In the genomic region with DNA sequence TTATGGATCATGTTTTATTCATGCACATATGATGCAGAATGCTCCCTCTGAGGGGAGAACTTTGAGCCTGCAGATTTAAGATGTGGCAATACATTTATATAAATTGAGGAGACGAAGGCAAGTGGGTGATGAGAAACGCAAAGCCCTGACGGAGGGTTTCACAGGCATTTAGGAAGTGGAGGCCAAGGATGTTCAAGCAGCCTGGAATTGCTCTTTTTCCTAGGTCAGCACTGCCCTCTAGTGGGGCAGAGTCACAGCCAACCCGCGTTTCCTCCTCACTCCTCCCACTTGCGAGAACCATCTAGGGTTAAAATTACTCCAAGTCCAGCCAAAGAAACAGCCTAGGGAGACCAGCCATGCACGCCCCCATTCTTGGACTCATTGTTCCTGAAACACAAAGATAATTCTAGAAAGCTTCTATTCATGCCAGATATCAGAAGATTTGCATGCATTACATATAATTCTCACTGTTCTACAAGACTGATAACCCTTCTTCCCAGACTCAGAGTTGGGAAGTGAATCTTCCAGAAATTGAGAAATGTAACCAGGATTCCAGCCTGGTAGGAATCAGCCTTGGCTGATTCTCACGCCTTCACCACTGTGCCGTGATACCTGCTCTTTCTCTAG, we compare ENCODE assay signal across 8 cellular contexts.
DNase-seq lines count a peak whose midpoint lies in the region; ATAC-seq, FAIRE-seq and TF ChIP-seq lines count a peak whose summit lies in the region.

No MANE protein-coding gene starts in this region.

- no peaks in the 10 kb centered on the region for H3K36me3 Mint-ChIP-seq in CD4-positive, CD25-positive, alpha-beta regulatory T cell
- no peaks in the 10 kb centered on the region for H3K36me3 Mint-ChIP-seq in T-helper 17 cell (ENCODE audit: low read depth)

- H3K9me3 ChIP-seq in CD4-positive, CD25-positive, alpha-beta regulatory T cell (ENCODE audit: control insufficient read depth in 2 of 2, low read length in 2 of 2): no peaks in the 10 kb centered on the region
- H3K9me3 ChIP-seq in T-helper 17 cell (ENCODE audit: control insufficient read depth, low read length, poor library complexity, severe bottlenecking) (no peaks in the 10 kb centered on the region), keratinocyte (ENCODE audit: control insufficient read depth, low read depth, low read length) (no peaks in the 10 kb centered on the region)

- no peaks in the 10 kb centered on the region for H3K9me1 ChIP-seq in keratinocyte (ENCODE audit: control insufficient read depth, extremely low read depth, insufficient read depth, low read length)

- no peak for ATAC-seq in CD4-positive, CD25-positive, alpha-beta regulatory T cell (ENCODE audit: low read depth in 2 of 2)
- ATAC-seq in GM19452 (IDR thresholded peaks at IDR 0.05; ENCODE audit: unreplicated experiment) (peak; percentile 51), T-helper 17 cell (peak; percentile 52), HG03520 (IDR thresholded peaks at IDR 0.05; ENCODE audit: unreplicated experiment) (no peak)

- dilution Hi-C loops in keratinocyte (cut with MboI; ENCODE audit: extremely low pct_ligation_motif_present, low sequenced_read_pairs): no loop called here

- H3K4me3 ChIP-seq in CD4-positive, CD25-positive, alpha-beta regulatory T cell (ENCODE audit: low read depth, low read length): no peak overlapping the region
- no peak overlapping the region for H3K4me3 ChIP-seq in keratinocyte (ENCODE audit: control insufficient read depth in 2 of 3, extremely low read depth in 1 of 3, insufficient read depth in 2 of 3, low read depth in 1 of 3, low read length in 3 of 3)

- peaks cover 0 to 17% (median 8%) of the 10 kb centered on the region in 4 donors for H3K4me1 Mint-ChIP-seq in CD4-positive, CD25-positive, alpha-beta regulatory T cell
- peaks cover 14% of the 10 kb centered on the region for H3K4me1 Mint-ChIP-seq in T-helper 17 cell

- no peaks in the 10 kb centered on the region for H4K20me1 ChIP-seq in keratinocyte (ENCODE audit: control insufficient read depth, extremely low read depth, insufficient read depth, low read length)

- H3K4me3 Mint-ChIP-seq in CD4-positive, CD25-positive, alpha-beta regulatory T cell: no peak overlapping the region
- no peak overlapping the region for H3K4me3 Mint-ChIP-seq in T-helper 17 cell

- TF ChIP-seq CTCF in keratinocyte (optimal IDR thresholded peaks at IDR 0.05 in 1 of 3, IDR thresholded peaks at IDR 0.05 in 1 of 3, conservative IDR thresholded peaks at IDR 0.05 in 1 of 3; ENCODE audit: extremely low read depth in 1 of 3, insufficient read depth in 2 of 3, low read length in 3 of 3): peak; percentile 87 to 96 (median 90)

- H3K4me1 ChIP-seq in CD4-positive, CD25-positive, alpha-beta regulatory T cell (ENCODE audit: control insufficient read depth, insufficient read depth, low read length, poor library complexity, severe bottlenecking): no peaks in the 10 kb centered on the region
- H3K4me1 ChIP-seq in keratinocyte (ENCODE audit: control insufficient read depth, extremely low read depth, insufficient read depth, low read length): peaks cover 4% of the 10 kb centered on the region

- in situ Hi-C loops in T47D (cut with HindIII; ENCODE audit: low pct_unique_long_range_greater_than_20kb, low sequenced_read_pairs): no loop called here

- FAIRE-seq in keratinocyte (lab: Jason Lieb, UNC): peak; percentile 85

- no peak overlapping the region for H3K9ac ChIP-seq in keratinocyte (ENCODE audit: control insufficient read depth, extremely low read depth, insufficient read depth, low read length)

- peaks cover 0 to 2% (median 0%) of the 10 kb centered on the region in 7 donors for H3K9me3 Mint-ChIP-seq in CD4-positive, CD25-positive, alpha-beta regulatory T cell

- no peak overlapping the region for H3K4me2 ChIP-seq in keratinocyte (ENCODE audit: control insufficient read depth, extremely low read depth, insufficient read depth, low read depth, low read length)

- H3K27ac ChIP-seq in CD4-positive, CD25-positive, alpha-beta regulatory T cell (ENCODE audit: insufficient read depth, low read length, poor library complexity, severe bottlenecking): no peak overlapping the region
- no peak overlapping the region for H3K27ac ChIP-seq in keratinocyte (ENCODE audit: control insufficient read depth, insufficient read depth, low read length)

- DNase-seq in CD4-positive, CD25-positive, alpha-beta regulatory T cell: peak in 2 of 3 donors; percentile 20 to 60
- DNase-seq in NCI-H1092 treated with DMSO at 0.1 percent for 48 hours (lab: John Stamatoyannopoulos, UW) (peak; percentile 54), T-helper 17 cell (peak in 1 of 3 donors; percentile 27), T47D (ENCODE audit: low read depth in 1 of 2, low spot score in 1 of 2) (peak; percentile 42 to 75), keratinocyte (ENCODE audit: low read depth, low spot score) (no peak)
- DNase-seq in stimulated activated CD4-positive, alpha-beta T cell treated with anti-CD3 and anti-CD28 coated beads, Interleukin-2, amount 100 ng/mL, for 24 hours: peak; percentile 68

- H2AFZ ChIP-seq in keratinocyte (ENCODE audit: control insufficient read depth, low read length): no peak overlapping the region

- H3K27me3 ChIP-seq in CD4-positive, CD25-positive, alpha-beta regulatory T cell (ENCODE audit: control insufficient read depth, insufficient read depth, low read length): no peaks in the 10 kb centered on the region
- H3K27me3 ChIP-seq in keratinocyte (ENCODE audit: control insufficient read depth, extremely low read depth, insufficient read depth, low read length): no peaks in the 10 kb centered on the region

- no peak overlapping the region for H3K27ac Mint-ChIP-seq in CD4-positive, CD25-positive, alpha-beta regulatory T cell
- H3K27ac Mint-ChIP-seq in T-helper 17 cell: no peak overlapping the region

- H3K79me2 ChIP-seq in keratinocyte (ENCODE audit: control insufficient read depth, insufficient read depth, low read length): no peaks in the 10 kb centered on the region

- H3K36me3 ChIP-seq in CD4-positive, CD25-positive, alpha-beta regulatory T cell (ENCODE audit: control insufficient read depth, insufficient read depth, low read length): no peaks in the 10 kb centered on the region
- peaks cover 0 to 1% of the 10 kb centered on the region in 2 experiments for H3K36me3 ChIP-seq in keratinocyte (ENCODE audit: control insufficient read depth in 2 of 2, extremely low read depth in 1 of 2, insufficient read depth in 2 of 2, low read length in 2 of 2)

- no peaks in the 10 kb centered on the region for H3K27me3 Mint-ChIP-seq in CD4-positive, CD25-positive, alpha-beta regulatory T cell
- no peaks in the 10 kb centered on the region for H3K27me3 Mint-ChIP-seq in T-helper 17 cell

Comparison
In these comparisons a context has a peak if more than half of its experiments do, and no peak if none do; other contexts are left out.
1. ATAC-seq: peak in GM19452 (single experiment) and T-helper 17 cell (single experiment); none in CD4-positive, CD25-positive, alpha-beta regulatory T cell (0 of 2) and HG03520 (single experiment).